Comparison of ENCODE assay signal across 2 cellular contexts in the genomic region with DNA sequence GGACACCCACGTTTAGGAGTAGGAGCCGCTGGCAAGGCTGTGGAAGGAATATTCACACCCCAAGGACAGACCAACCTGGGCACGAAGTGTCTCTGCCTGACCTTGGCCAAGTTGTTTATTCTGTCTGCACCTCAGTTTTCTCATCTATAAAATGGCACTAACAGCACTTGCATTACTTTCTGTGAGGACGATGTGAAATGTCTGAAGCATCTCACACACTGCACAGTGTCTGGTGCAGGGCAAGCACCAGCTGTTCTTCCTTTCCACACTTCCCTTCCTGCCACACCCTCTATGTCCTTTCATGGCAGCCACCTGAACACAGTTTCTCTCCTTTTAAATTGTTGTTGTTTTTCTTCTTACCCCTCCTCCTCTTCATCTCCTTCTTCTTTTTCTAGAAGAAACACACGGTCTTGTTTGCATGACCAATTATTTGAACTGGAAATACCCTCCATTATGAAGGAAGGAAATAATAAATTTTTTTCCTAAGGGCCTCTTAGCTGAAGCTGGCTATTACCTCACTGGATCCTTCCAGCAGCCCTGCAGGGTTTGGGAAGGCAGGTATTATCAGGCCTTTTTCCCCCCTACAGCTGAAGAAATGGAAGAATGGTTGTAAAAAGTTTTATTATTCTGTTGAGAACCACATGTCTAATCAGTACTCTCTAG.
TF ChIP-seq lines count a peak whose summit lies in the region.

No MANE protein-coding gene starts in this region.

TF ChIP-seq in A549, 52 proteins besides CTCF, POLR2A, EP300 and RAD21:
- no peak for TF ChIP-seq CHD4 (IDR thresholded peaks at IDR 0.05; ENCODE audit: borderline replicate concordance)
- no peak for TF ChIP-seq HOXA7 (CRISPR knock-in tag; IDR thresholded peaks at IDR 0.05)
- no peak for TF ChIP-seq MYC (IDR thresholded peaks at IDR 0.05; ENCODE audit: borderline replicate concordance, low read length)
- TF ChIP-seq, protein P1, sequence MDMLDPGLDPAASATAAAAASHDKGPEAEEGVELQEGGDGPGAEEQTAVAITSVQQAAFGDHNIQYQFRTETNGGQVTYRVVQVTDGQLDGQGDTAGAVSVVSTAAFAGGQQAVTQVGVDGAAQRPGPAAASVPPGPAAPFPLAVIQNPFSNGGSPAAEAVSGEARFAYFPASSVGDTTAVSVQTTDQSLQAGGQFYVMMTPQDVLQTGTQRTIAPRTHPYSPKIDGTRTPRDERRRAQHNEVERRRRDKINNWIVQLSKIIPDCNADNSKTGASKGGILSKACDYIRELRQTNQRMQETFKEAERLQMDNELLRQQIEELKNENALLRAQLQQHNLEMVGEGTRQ (IDR thresholded peaks at IDR 0.05) = no peak
- peak; percentile 80; the same call in 1 of the 2 replicates for TF ChIP-seq KDM1A (IDR thresholded peaks at IDR 0.05; ENCODE audit: low read depth)
TF ChIP-seq in A549: peak in this region for 1.

TF ChIP-seq in K562, 482 proteins besides CTCF, POLR2A, EP300 and RAD21:
- TF ChIP-seq, protein P2, sequence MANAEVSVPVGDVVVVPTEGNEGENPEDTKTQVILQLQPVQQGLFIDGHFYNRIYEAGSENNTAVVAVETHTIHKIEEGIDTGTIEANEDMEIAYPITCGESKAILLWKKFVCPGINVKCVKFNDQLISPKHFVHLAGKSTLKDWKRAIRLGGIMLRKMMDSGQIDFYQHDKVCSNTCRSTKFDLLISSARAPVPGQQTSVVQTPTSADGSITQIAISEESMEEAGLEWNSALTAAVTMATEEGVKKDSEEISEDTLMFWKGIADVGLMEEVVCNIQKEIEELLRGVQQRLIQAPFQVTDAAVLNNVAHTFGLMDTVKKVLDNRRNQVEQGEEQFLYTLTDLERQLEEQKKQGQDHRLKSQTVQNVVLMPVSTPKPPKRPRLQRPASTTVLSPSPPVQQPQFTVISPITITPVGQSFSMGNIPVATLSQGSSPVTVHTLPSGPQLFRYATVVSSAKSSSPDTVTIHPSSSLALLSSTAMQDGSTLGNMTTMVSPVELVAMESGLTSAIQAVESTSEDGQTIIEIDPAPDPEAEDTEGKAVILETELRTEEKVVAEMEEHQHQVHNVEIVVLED (CRISPR knock-in tag; IDR thresholded peaks at IDR 0.05) = no peak
- TF ChIP-seq KDM1A (IDR thresholded peaks at IDR 0.05) (peak in 1 of 2 experiments; percentile 43; a peak in 1 of 4 replicates), BCOR (IDR thresholded peaks at IDR 0.05) (peak; percentile 69), MCM7 (IDR thresholded peaks at IDR 0.05) (no peak), CCAR2 (IDR thresholded peaks at IDR 0.05; ENCODE audit: low read depth, low read length) (no peak), HNRNPH1 (optimal IDR thresholded peaks at IDR 0.05; ENCODE audit: low read depth, low read length) (no peak), PHF20 (IDR thresholded peaks at IDR 0.05; ENCODE audit: partially characterized antibody) (peak; percentile 24), RUNX1 (IDR thresholded peaks at IDR 0.05; ENCODE audit: low read depth) (no peak), RBM25 (IDR thresholded peaks at IDR 0.05; ENCODE audit: low read depth, low read length, severe bottlenecking) (peak; percentile 85), NELFE (IDR thresholded peaks at IDR 0.05; ENCODE audit: insufficient read depth, insufficient read length) (no peak), CEBPB (tag; IDR thresholded peaks at IDR 0.05) (no peak)
